Comparison of ENCODE assay signal across 1 cellular context in the genomic region with DNA sequence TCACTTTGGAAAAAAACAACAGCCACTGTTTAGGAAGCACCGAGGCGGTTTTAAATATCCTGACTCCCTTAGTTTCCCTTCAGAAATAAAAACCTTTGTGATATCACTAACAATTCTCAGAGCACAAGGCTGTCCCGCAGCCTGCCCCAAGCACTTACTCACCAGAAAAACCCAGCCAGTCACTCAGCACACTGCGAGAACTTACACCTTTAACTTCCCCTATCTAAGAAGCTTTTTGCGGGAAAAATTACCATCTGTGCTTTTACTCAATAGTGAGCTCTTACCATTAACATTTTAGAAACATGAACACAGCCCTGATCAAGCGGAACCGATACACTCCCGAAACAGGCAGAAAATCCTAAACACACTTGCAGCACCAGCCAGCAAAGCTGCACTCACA.
TF ChIP-seq lines count a peak whose summit lies in the region.

No MANE protein-coding gene starts in this region.

TF ChIP-seq in K562, 482 proteins besides CTCF, POLR2A, EP300 and RAD21:
- no peak for TF ChIP-seq SMARCC2 (IDR thresholded peaks at IDR 0.05; ENCODE audit: low read depth)
- TF ChIP-seq ZNF766 (CRISPR knock-in tag; conservative IDR thresholded peaks at IDR 0.05) = 0 out of 2 replicates have a peak, but pooled peaks have one; percentile 25
